Comparison of ENCODE assay signal across 2 cellular contexts in genomic region chr12:109735825-109736551, GRCh38.
TF ChIP-seq lines count a peak whose summit lies in the region.

No MANE protein-coding gene starts in this region.

TF ChIP-seq in SK-N-SH, 30 proteins besides CTCF, POLR2A, EP300 and RAD21 (continued from another document):
- TF ChIP-seq PBX3 (IDR thresholded peaks at IDR 0.05) (no peak), GATA2 (CRISPR knock-in tag; IDR thresholded peaks at IDR 0.05) (no peak), MAX (IDR thresholded peaks at IDR 0.05; ENCODE audit: low read depth) (no peak), RXRA (IDR thresholded peaks at IDR 0.05; ENCODE audit: borderline replicate concordance, low read depth) (no peak), REST (IDR thresholded peaks at IDR 0.05; ENCODE audit: low read depth, low read length) (no peak), FOXM1 (IDR thresholded peaks at IDR 0.05; ENCODE audit: low read depth) (no peak), USF1 (IDR thresholded peaks at IDR 0.05; ENCODE audit: borderline replicate concordance, low read depth) (no peak), CHD2 (IDR thresholded peaks at IDR 0.05; ENCODE audit: low read length, partially characterized antibody) (no peak), GABPA (IDR thresholded peaks at IDR 0.05; ENCODE audit: low read depth) (no peak), TEAD4 (IDR thresholded peaks at IDR 0.05; ENCODE audit: borderline replicate concordance, insufficient read depth) (no peak), ELF1 (IDR thresholded peaks at IDR 0.05) (no peak), YY1 (IDR thresholded peaks at IDR 0.05; ENCODE audit: low read depth) (no peak), POLR2AphosphoS5 (IDR thresholded peaks at IDR 0.05; ENCODE audit: low read depth, low read length) (no peak), FOXJ3 (CRISPR knock-in tag; IDR thresholded peaks at IDR 0.05) (no peak), RFX5 (IDR thresholded peaks at IDR 0.05; ENCODE audit: low read length) (no peak), RCOR1 (IDR thresholded peaks at IDR 0.05; ENCODE audit: low read length) (no peak)

TF ChIP-seq in SK-N-SH treated with all-trans-retinoic acid at 6 μM for 48 hours, 23 proteins besides CTCF, POLR2A, EP300 and RAD21 (continued from another document):
- no peak for TF ChIP-seq TSHZ2 (CRISPR knock-in tag; IDR thresholded peaks at IDR 0.05)
